Comparison of ENCODE assay signal across 21 cellular contexts in genomic region chr11:104127828-104128227, GRCh38. TPM values are rescaled to one million over a fixed set of nuclear protein-coding genes. Genes with fewer than 3 reads are reported as not detected.
DNase-seq lines count a peak whose midpoint lies in the region; ATAC-seq and TF ChIP-seq lines count a peak whose summit lies in the region.
"Had no signal": no experiment of that assay in that cellular context is flagged by ENCODE, and none has a peak within 500 bp of the region (broad histone marks: within the 10 kb centered on the region; RNA-seq: fewer than 3 reads in every experiment).

No MANE protein-coding gene starts in this region.

- H3K4me3 ChIP-seq in epithelial cell of esophagus (ENCODE audit: low read length), result no peak overlapping the region
- H3K4me3 ChIP-seq: BLaER1 treated with 17β-estradiol and CSF1 and Interleukin-3, amounts not matched to agents 10 nM and 100 nM; cardiac muscle cell; prostate gland; spleen; testis had no signal

- no peak for TF ChIP-seq CTCF in epithelial cell of esophagus (IDR thresholded peaks at IDR 0.05; ENCODE audit: insufficient read depth, low read depth, low read length, missing control alignments)

- no peak for ATAC-seq in HG03378 (IDR thresholded peaks at IDR 0.05; ENCODE audit: unreplicated experiment)
- ATAC-seq: HepG2 had no signal

- DNase-seq in ELR (ENCODE audit: low read depth), result peak; percentile 54
- peak; percentile 43 for DNase-seq in NCI-H69 (lab: John Stamatoyannopoulos, UW)
- DNase-seq in epithelial cell of esophagus (ENCODE audit: low read depth), result peak; percentile 49
- DNase-seq in renal cortical epithelial cell (ENCODE audit: low read depth), result peak; percentile 23
- DNase-seq in hypothalamus (lab: John Stamatoyannopoulos, UW), result no peak
- DNase-seq in NCI-H510A treated with DMSO at 0.1 percent for 48 hours (lab: John Stamatoyannopoulos, UW), result no peak
- DNase-seq in stimulated activated CD8-positive, alpha-beta memory T cell treated with anti-CD3 and anti-CD28 coated beads, Interleukin-4, amount 100 ng/mL, for 48 hours, result no peak
- DNase-seq: activated B cell treated with CpG ODN at 0.5 μM for 24 hours; activated naive CD8-positive, alpha-beta T cell treated with anti-CD3 and anti-CD28 coated beads for 36 hours; effector CD8-positive, alpha-beta T cell; left cardiac atrium; midbrain; NCI-H2029 treated with DMSO at 0.1 percent for 48 hours; NCI-H510A; spleen; testis had no signal

RNA-seq across cellular contexts. Expression of gene PDGFD, which starts 36.1 kb away (rescaled TPM):
- total RNA-seq in renal cortical epithelial cell, result 4.2 and 8.7 TPM in 2 replicates
- total RNA-seq: activated naive CD8-positive, alpha-beta T cell treated with anti-CD3 and anti-CD28 coated beads for 36 hours had no signal

Comparison
In these comparisons a context has a peak if more than half of its experiments do, and no peak if none do; other contexts are left out.
1. DNase-seq: peak in ELR (single experiment), NCI-H69 (single experiment), epithelial cell of esophagus (single experiment) and renal cortical epithelial cell (single experiment); none in hypothalamus (0 of 51), NCI-H510A treated with DMSO at 0.1 percent for 48 hours (single experiment) and stimulated activated CD8-positive, alpha-beta memory T cell treated with anti-CD3 and anti-CD28 coated beads, Interleukin-4, amount 100 ng/mL, for 48 hours (single experiment).